In the genomic region with DNA sequence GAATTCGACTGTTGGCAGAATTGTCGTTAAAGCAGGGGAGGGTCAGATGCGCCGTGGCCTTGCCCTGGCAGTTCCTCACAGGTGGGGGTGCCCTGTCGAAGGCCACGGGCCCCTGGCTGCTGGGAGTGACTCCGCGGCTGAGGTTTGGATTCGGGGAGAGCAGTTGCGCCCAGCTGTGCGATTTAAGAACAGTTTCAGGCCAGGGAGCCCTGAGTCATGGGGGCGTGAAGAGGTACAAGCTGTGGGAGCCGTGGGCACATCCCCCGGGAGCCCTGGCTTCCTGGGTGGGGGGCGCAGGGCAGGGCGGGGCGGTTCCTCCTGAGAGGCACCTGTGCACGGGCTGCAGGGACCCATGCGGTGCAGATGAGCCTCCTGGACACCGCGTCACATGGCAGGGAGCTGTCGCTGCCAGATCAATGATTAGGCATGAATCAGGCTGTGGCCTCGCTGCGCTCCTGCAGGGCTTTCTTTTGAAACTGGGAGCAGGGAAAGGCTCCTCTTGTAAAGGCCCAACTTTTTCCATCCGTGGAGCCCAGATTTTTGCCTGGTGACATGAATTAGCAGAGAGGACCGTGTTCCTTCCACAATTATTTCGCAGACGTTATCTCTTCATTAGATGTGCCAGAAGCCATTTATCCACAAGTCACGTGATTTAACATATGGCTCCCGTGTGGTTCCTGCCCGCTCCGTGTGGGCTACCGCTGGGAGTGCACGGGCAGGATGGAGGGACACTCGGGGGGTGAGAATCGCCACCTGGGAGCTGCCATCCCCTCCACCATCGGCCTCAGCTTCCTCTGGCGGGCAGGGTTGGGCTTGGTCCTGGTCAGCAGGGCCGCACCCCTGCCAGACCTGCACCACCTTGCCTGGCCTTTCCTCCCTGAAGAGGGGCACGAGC, we compare ENCODE assay signal across 8 cellular contexts. TPM values are rescaled to one million over a fixed set of nuclear protein-coding genes. Genes with fewer than 3 reads are reported as not detected.
A peak's percentile ranks its signal among the peaks of the same experiment; 100 is the strongest.
DNase-seq lines count a peak whose midpoint lies in the region; ATAC-seq and TF ChIP-seq lines count a peak whose summit lies in the region.

No MANE protein-coding gene starts in this region.

- no peak for TF ChIP-seq EP300 in esophagus muscularis mucosa (IDR thresholded peaks at IDR 0.05)

- ATAC-seq in GM19372 (IDR thresholded peaks at IDR 0.05; ENCODE audit: low read depth, unreplicated experiment), result peak; percentile 14
- peak; percentile 42 for ATAC-seq in activated CD8-positive, alpha-beta T cell treated with anti-CD3 and anti-CD28 coated beads for 36 hours
- ATAC-seq in omental fat pad (ENCODE audit: low FRiP score), result no peak

- POLR2A ChIA-PET in activated CD8-positive, alpha-beta T cell treated with anti-CD3 and anti-CD28 coated beads for 36 hours (lab: Charles Lee), result interaction anchor here (1.5 to 2.5 kb wide), 3 partner anchors 9 to 49 kb away, joined by 5 to 22 read pairs (median 6); no protein-coding TSS in a partner anchor
- POLR2A ChIA-PET in GM10248 (lab: Yijun Ruan, JAX), result no interaction called here

- H3K27me3 ChIP-seq in esophagus muscularis mucosa, result no peaks in the 10 kb centered on the region

- H3K4me3 Mint-ChIP-seq in activated CD8-positive, alpha-beta T cell treated with anti-CD3 and anti-CD28 coated beads for 36 hours, result peak overlapping the region; percentile 79
- H3K4me3 Mint-ChIP-seq in nephron, result peak overlapping the region; percentile 89

- intact Hi-C loops in activated CD8-positive, alpha-beta T cell treated with anti-CD3 and anti-CD28 coated beads for 36 hours (cut with micrococcal nuclease), result no loop called here
- intact Hi-C loops in esophagus muscularis mucosa (cut with DNase I), result loop anchor here (5.0 kb wide), 1 partner anchor 139 kb away; the partner anchor contains the start of gene INPP5A

- no peak for TF ChIP-seq CTCF in activated CD8-positive, alpha-beta T cell treated with anti-CD3 and anti-CD28 coated beads for 36 hours (IDR thresholded peaks at IDR 0.05)
- no peak for TF ChIP-seq CTCF in esophagus muscularis mucosa (IDR thresholded peaks at IDR 0.05)
- TF ChIP-seq CTCF in nephron (IDR thresholded peaks at IDR 0.05; ENCODE audit: unreplicated experiment in 3 of 3), result no peak
- TF ChIP-seq CTCF in GM10248 (IDR thresholded peaks at IDR 0.05; ENCODE audit: control extremely low read depth, extremely low read depth, low read depth, missing control alignments), result no peak
- TF ChIP-seq CTCF in omental fat pad (IDR thresholded peaks at IDR 0.05), result no peak

- H3K9me3 Mint-ChIP-seq in activated CD8-positive, alpha-beta T cell treated with anti-CD3 and anti-CD28 coated beads for 36 hours, result no peaks in the 10 kb centered on the region
- no peaks in the 10 kb centered on the region for H3K9me3 Mint-ChIP-seq in nephron

- DNase-seq in AML-193 (lab: John Stamatoyannopoulos, UW), result peak; percentile 21 to 38
- DNase-seq in LoVo (ENCODE audit: low spot score), result peak; percentile 39
- peak; percentile 72 for DNase-seq in activated CD8-positive, alpha-beta T cell treated with anti-CD3 and anti-CD28 coated beads for 36 hours
- DNase-seq in esophagus muscularis mucosa (ENCODE audit: extremely low spot score), result no peak
- DNase-seq in GM10248 (ENCODE audit: extremely low spot score), result no peak
- DNase-seq in omental fat pad (ENCODE audit: low spot score), result no peak

- H3K36me3 Mint-ChIP-seq in activated CD8-positive, alpha-beta T cell treated with anti-CD3 and anti-CD28 coated beads for 36 hours (ENCODE audit: low read depth), result no peaks in the 10 kb centered on the region
- no peaks in the 10 kb centered on the region for H3K36me3 Mint-ChIP-seq in nephron (ENCODE audit: low read depth)

- peak overlapping the region; percentile 83 for H3K27ac Mint-ChIP-seq in activated CD8-positive, alpha-beta T cell treated with anti-CD3 and anti-CD28 coated beads for 36 hours
- H3K27ac Mint-ChIP-seq in nephron, result peak overlapping the region; percentile 53 to 86 (median 75)

- peak overlapping the region; percentile 87 to 99 (median 94) for H3K27ac ChIP-seq in esophagus muscularis mucosa (replicated peaks in 1 of 4)

- H3K36me3 ChIP-seq in esophagus muscularis mucosa, result peaks cover 0 to 5% (median 0%) of the 10 kb centered on the region in 4 donors

- peak overlapping the region; percentile 74 to 96 (median 92) for H3K4me3 ChIP-seq in esophagus muscularis mucosa

- CTCF ChIA-PET in activated CD8-positive, alpha-beta T cell treated with anti-CD3 and anti-CD28 coated beads for 36 hours (lab: Charles Lee), result interaction anchor here (1.0 to 1.9 kb wide), 4 partner anchors 11 to 49 kb away, joined by 3 to 8 read pairs (median 5); no protein-coding TSS in a partner anchor
- CTCF ChIA-PET in GM10248 (lab: Yijun Ruan, JAX), result no interaction called here

- H3K4me1 ChIP-seq in esophagus muscularis mucosa, result peaks cover 42 to 72% (median 66%) of the 10 kb centered on the region in 4 donors

- 33% methylated on average over 22 of the region's 40 CpGs for WGBS in esophagus muscularis mucosa

- H3K27me3 Mint-ChIP-seq in activated CD8-positive, alpha-beta T cell treated with anti-CD3 and anti-CD28 coated beads for 36 hours, result no peaks in the 10 kb centered on the region
- H3K27me3 Mint-ChIP-seq in nephron (ENCODE audit: low read depth), result no peaks in the 10 kb centered on the region

- no peak for TF ChIP-seq POLR2A in esophagus muscularis mucosa (IDR thresholded peaks at IDR 0.05; ENCODE audit: low read depth)

- no peaks in the 10 kb centered on the region for H3K9me3 ChIP-seq in esophagus muscularis mucosa

- H3K4me1 Mint-ChIP-seq in activated CD8-positive, alpha-beta T cell treated with anti-CD3 and anti-CD28 coated beads for 36 hours (ENCODE audit: low read depth), result peaks cover 23% of the 10 kb centered on the region
- peaks cover 11% of the 10 kb centered on the region for H3K4me1 Mint-ChIP-seq in nephron

RNA-seq across cellular contexts. Expression of gene PWWP2B, which starts 0.9 kb away (rescaled TPM):
- 1 to 10 TPM; 6.0 to 6.6 TPM for total RNA-seq in activated CD8-positive, alpha-beta T cell treated with anti-CD3 and anti-CD28 coated beads for 36 hours
- 10 to 100 TPM; 11.8 to 25.5 (median 14.3) TPM for total RNA-seq in esophagus muscularis mucosa
- 10 to 100 TPM in 3 of 4 donors, 1 to 10 TPM in 1; 6.0 to 24.4 (median 12.2) TPM for total RNA-seq in omental fat pad

Comparison
In these comparisons a context has a peak if more than half of its experiments do, and no peak if none do; other contexts are left out.
1. DNase-seq: peak in AML-193 (2 of 2), LoVo (single experiment) and activated CD8-positive, alpha-beta T cell treated with anti-CD3 and anti-CD28 coated beads for 36 hours (single experiment); none in esophagus muscularis mucosa (single experiment), GM10248 (single experiment) and omental fat pad (single experiment).